In genomic region chr2:215419113-215419512, GRCh38 we compare ENCODE assay signal across 2 cellular contexts.
TF ChIP-seq lines count a peak whose summit lies in the region.

No MANE protein-coding gene starts in this region.

TF ChIP-seq in IMR-90, 13 proteins besides CTCF, POLR2A, EP300 and RAD21 (continued from another document):
- TF ChIP-seq RCOR1 (IDR thresholded peaks at IDR 0.05; ENCODE audit: insufficient replicate concordance, low read length) (no peak), MAFK (IDR thresholded peaks at IDR 0.05; ENCODE audit: low read depth, low read length) (no peak), FOS (IDR thresholded peaks at IDR 0.05; ENCODE audit: low read depth, low read length) (no peak), CEBPB (IDR thresholded peaks at IDR 0.05; ENCODE audit: low read depth, low read length) (no peak), MXI1 (IDR thresholded peaks at IDR 0.05; ENCODE audit: borderline replicate concordance, low read depth, low read length) (no peak), NFE2L2 (IDR thresholded peaks at IDR 0.05; ENCODE audit: low read depth, low read length) (no peak), RFX5 (IDR thresholded peaks at IDR 0.05; ENCODE audit: low read depth, low read length) (no peak), USF2 (IDR thresholded peaks at IDR 0.05; ENCODE audit: low read depth, low read length) (no peak), BHLHE40 (IDR thresholded peaks at IDR 0.05; ENCODE audit: low read depth, low read length) (no peak), SMC3 (IDR thresholded peaks at IDR 0.05; ENCODE audit: low read depth, low read length) (no peak), ELK1 (IDR thresholded peaks at IDR 0.05; ENCODE audit: borderline replicate concordance, low read depth, low read length) (no peak), MAZ (IDR thresholded peaks at IDR 0.05; ENCODE audit: borderline replicate concordance, low read depth, low read length) (no peak)
TF ChIP-seq in IMR-90: peak in this region for 0.

TF ChIP-seq in liver, 16 proteins besides CTCF, POLR2A, EP300 and RAD21 (continued from another document):
- TF ChIP-seq FOXA2 (IDR thresholded peaks at IDR 0.05) (no peak), TAF1 (conservative IDR thresholded peaks at IDR 0.05) (no peak), GABPA (IDR thresholded peaks at IDR 0.05 in 1 of 2, conservative IDR thresholded peaks at IDR 0.05 in 1 of 2) (no peak), RXRA (IDR thresholded peaks at IDR 0.05) (no peak), REST (IDR thresholded peaks at IDR 0.05) (no peak), HNF4A (conservative IDR thresholded peaks at IDR 0.05) (no peak), MAX (IDR thresholded peaks at IDR 0.05) (no peak), HNF4G (IDR thresholded peaks at IDR 0.05) (no peak), JUND (IDR thresholded peaks at IDR 0.05) (no peak), NR2F2 (IDR thresholded peaks at IDR 0.05) (no peak)
